Comparison of ENCODE assay signal across 17 cellular contexts in genomic region chr6:150683320-150683719, GRCh38.
DNase-seq lines count a peak whose midpoint lies in the region; ATAC-seq and TF ChIP-seq lines count a peak whose summit lies in the region.
"Had no signal": no experiment of that assay in that cellular context is flagged by ENCODE, and none has a peak within 500 bp of the region (broad histone marks: within the 10 kb centered on the region; RNA-seq: fewer than 3 reads in every experiment).

No MANE protein-coding gene starts in this region.

- TF ChIP-seq EP300 in suprapubic skin (IDR thresholded peaks at IDR 0.05) = peak; percentile 14

- TF ChIP-seq POLR2A in suprapubic skin (IDR thresholded peaks at IDR 0.05) = no peak

- H3K27ac ChIP-seq in OCI-LY1 (ENCODE audit: low read depth, low read length, poor library complexity, severe bottlenecking) (peak overlapping the region; percentile 59), lung (ENCODE audit: low read depth in 1 of 2, low read length in 1 of 2) (peak overlapping the region; percentile 51 to 86), suprapubic skin (no peak overlapping the region)
- H3K27ac ChIP-seq: brain microvascular endothelial cell, neutrophil, SK-N-MC had no signal

- H3K79me2 ChIP-seq in OCI-LY1 (ENCODE audit: insufficient read depth, low read length) = peaks cover 26% of the 10 kb centered on the region

- no peak overlapping the region for H3K9ac ChIP-seq in OCI-LY1 (ENCODE audit: low read length)

- peak; percentile 28 for ATAC-seq in lung (ENCODE audit: insufficient read depth, low FRiP score)
- ATAC-seq: effector memory CD8-positive, alpha-beta T cell had no signal

- peak overlapping the region; percentile 13 for H3K4me3 Mint-ChIP-seq in endothelial cell (ENCODE audit: unreplicated experiment)
- H3K4me3 Mint-ChIP-seq: effector memory CD8-positive, alpha-beta T cell had no signal

- peak; percentile 41 for DNase-seq in endothelial cell (ENCODE audit: low spot score)
- no peak for DNase-seq in lung (ENCODE audit: low spot score)
- DNase-seq in suprapubic skin (ENCODE audit: low spot score in 2 of 2) = no peak
- no peak for DNase-seq in HK-2 (ENCODE audit: unreplicated experiment)
- DNase-seq in posterior cingulate gyrus = no peak
- DNase-seq in NCI-H2227 treated with DMSO at 0.1 percent for 48 hours (lab: John Stamatoyannopoulos, UW) = no peak
- no peak for DNase-seq in midbrain (lab: John Stamatoyannopoulos, UW)
- DNase-seq: activated effector memory CD4-positive, alpha-beta T cell treated with anti-CD3 and anti-CD28 coated beads, Interleukin-2, amount 50 U/mL, for 16 hours; brain microvascular endothelial cell; DMS79; effector memory CD8-positive, alpha-beta T cell; glutamatergic neuron; kidney glomerular epithelial cell; NCI-H2171 treated with DMSO at 0.1 percent for 48 hours had no signal

- H4K20me1 ChIP-seq in OCI-LY1 (ENCODE audit: insufficient read depth, low read length) = no peaks in the 10 kb centered on the region

- H3K4me1 ChIP-seq in OCI-LY1 (ENCODE audit: insufficient read depth, low read length, severe bottlenecking) (peaks cover 95% of the 10 kb centered on the region), lung (ENCODE audit: control insufficient read depth in 2 of 2, insufficient read depth in 2 of 2, low read length in 2 of 2) (peaks cover 0 to 31% of the 10 kb centered on the region in 2 donors), suprapubic skin (peaks cover 11% of the 10 kb centered on the region)

- peak overlapping the region; percentile 93 for H3K27ac Mint-ChIP-seq in endothelial cell (ENCODE audit: unreplicated experiment)
- H3K27ac Mint-ChIP-seq: effector memory CD8-positive, alpha-beta T cell had no signal

- peaks cover 36% of the 10 kb centered on the region; the same call in 1 of the 2 replicates for H3K36me3 ChIP-seq in OCI-LY1 (ENCODE audit: insufficient read depth, low read length)
- H3K36me3 ChIP-seq in lung (ENCODE audit: control insufficient read depth in 2 of 2, insufficient read depth in 2 of 2, low read length in 2 of 2) = no peaks in the 10 kb centered on the region
- H3K36me3 ChIP-seq in suprapubic skin = no peaks in the 10 kb centered on the region
- H3K36me3 ChIP-seq: brain microvascular endothelial cell, neutrophil had no signal

- H3K4me1 Mint-ChIP-seq in endothelial cell (ENCODE audit: unreplicated experiment) = peaks cover 57% of the 10 kb centered on the region

- intact Hi-C loops in posterior cingulate gyrus (cut with DNase I) = no loop called here

- TF ChIP-seq CTCF in OCI-LY1 (IDR thresholded peaks at IDR 0.05; ENCODE audit: low read length) (no peak), endothelial cell (IDR thresholded peaks at IDR 0.05; ENCODE audit: unreplicated experiment) (no peak), lung (IDR thresholded peaks at IDR 0.05; ENCODE audit: control extremely low read depth, extremely low read depth) (no peak), suprapubic skin (IDR thresholded peaks at IDR 0.05) (no peak)

- no peaks in the 10 kb centered on the region for H3K9me3 ChIP-seq in OCI-LY1 (ENCODE audit: low read length)
- H3K9me3 ChIP-seq in lung (ENCODE audit: control insufficient read depth in 2 of 2, insufficient read depth in 1 of 2, low read length in 1 of 2) = peaks cover 0 to 2% of the 10 kb centered on the region in 2 donors
- no peaks in the 10 kb centered on the region for H3K9me3 ChIP-seq in suprapubic skin
- H3K9me3 ChIP-seq: neutrophil had no signal

- no peaks in the 10 kb centered on the region for H3K9me2 ChIP-seq in OCI-LY1 (ENCODE audit: low read depth, low read length)

- H3K9me3 Mint-ChIP-seq in endothelial cell (ENCODE audit: unreplicated experiment) = no peaks in the 10 kb centered on the region
- H3K9me3 Mint-ChIP-seq: effector memory CD8-positive, alpha-beta T cell had no signal

- peaks cover 12% of the 10 kb centered on the region for H3K27me3 Mint-ChIP-seq in endothelial cell (ENCODE audit: unreplicated experiment)
- H3K27me3 Mint-ChIP-seq: effector memory CD8-positive, alpha-beta T cell had no signal

- 26 to 52% methylated on average over 8 of the region's 8 CpGs for WGBS in lung, 2 donors
- WGBS in suprapubic skin = 88% methylated on average over 8 of the region's 8 CpGs

- peak overlapping the region; percentile 18; the same call in 1 of the 2 replicates for H3K4me2 ChIP-seq in OCI-LY1 (ENCODE audit: low read length)

- H3K36me3 Mint-ChIP-seq in endothelial cell (ENCODE audit: low read depth, unreplicated experiment) = peaks cover 47% of the 10 kb centered on the region

- H3K27me3 ChIP-seq in OCI-LY1 (ENCODE audit: insufficient read depth, low read length) = no peaks in the 10 kb centered on the region
- H3K27me3 ChIP-seq in lung (ENCODE audit: control insufficient read depth, insufficient read depth) = no peaks in the 10 kb centered on the region
- no peaks in the 10 kb centered on the region for H3K27me3 ChIP-seq in suprapubic skin
- H3K27me3 ChIP-seq: brain microvascular endothelial cell had no signal

- H3K4me3 ChIP-seq in OCI-LY1 (ENCODE audit: low read depth, low read length, poor library complexity, severe bottlenecking) (no peak overlapping the region), lung (peak overlapping the region; percentile 30), suprapubic skin (no peak overlapping the region)
- H3K4me3 ChIP-seq: SK-N-MC had no signal

- H2AFZ ChIP-seq in OCI-LY1 (ENCODE audit: low read length) = no peak overlapping the region

- peaks cover 4% of the 10 kb centered on the region; the same call in 1 of the 2 replicates for H3F3A ChIP-seq in OCI-LY1 (ENCODE audit: insufficient read depth, low read length)
